11 cellular contexts compared by ENCODE assay signal in the genomic region with DNA sequence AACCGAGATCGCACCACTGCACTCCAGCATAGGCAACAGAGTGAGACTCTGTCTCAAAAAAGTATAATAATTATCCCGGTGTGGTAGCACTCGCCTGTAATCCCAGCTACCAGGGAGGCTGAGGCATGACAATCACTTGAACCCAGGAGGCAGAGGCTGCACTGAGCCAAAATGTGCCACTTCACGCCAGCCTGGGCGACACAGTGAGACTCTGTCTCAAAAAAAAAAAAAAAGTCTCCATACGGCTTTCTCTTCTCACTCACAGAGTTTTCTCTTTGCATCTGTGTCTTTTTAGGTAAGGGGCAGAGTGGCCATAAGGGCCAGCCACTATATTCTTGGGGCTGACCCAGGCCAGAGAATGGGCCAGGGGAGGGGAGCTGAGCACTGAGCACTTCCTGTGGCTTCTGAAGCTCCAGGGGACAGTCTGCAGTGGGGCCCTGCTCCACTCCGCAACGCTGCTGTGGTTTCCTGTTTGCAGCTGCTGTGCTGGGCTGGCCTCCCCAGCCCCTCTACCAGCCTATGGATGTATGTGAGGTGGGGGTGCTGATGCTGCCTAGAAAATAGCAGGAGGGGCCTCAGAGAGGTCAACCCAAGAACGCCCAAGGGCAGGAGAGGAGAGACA. TPM values are rescaled to one million over a fixed set of nuclear protein-coding genes. Genes with fewer than 3 reads are reported as not detected.
A peak's percentile ranks its signal among the peaks of the same experiment; 100 is the strongest.
DNase-seq lines count a peak whose midpoint lies in the region; ATAC-seq and TF ChIP-seq lines count a peak whose summit lies in the region.
"Had no signal": no experiment of that assay in that cellular context is flagged by ENCODE, and none has a peak within 500 bp of the region (broad histone marks: within the 10 kb centered on the region; RNA-seq: fewer than 3 reads in every experiment).

No MANE protein-coding gene starts in this region.

- peaks cover 23% of the 10 kb centered on the region for H3K4me1 ChIP-seq in DND-41 (ENCODE audit: insufficient read depth, low read length)
- H3K4me1 ChIP-seq: SJSA1 had no signal

- peak overlapping the region in 2 of 3 donors; percentile 10 to 26 for H3K27ac Mint-ChIP-seq in IgD-negative memory B cell
- peak overlapping the region; percentile 96 for H3K27ac Mint-ChIP-seq in activated CD8-positive, alpha-beta memory T cell treated with anti-CD3 and anti-CD28 coated beads, Interleukin-2, amount 10 ng/mL, durations not matched to agents 7 days and 5 days
- peak overlapping the region; percentile 43 for H3K27ac Mint-ChIP-seq in mesothelial cell of epicardium

- no peak overlapping the region; the same call in none of the 2 replicates for H2AFZ ChIP-seq in DND-41 (ENCODE audit: low read depth, low read length)

- no peaks in the 10 kb centered on the region for H3K9me3 ChIP-seq in DND-41 (ENCODE audit: insufficient read depth, low read length, severe bottlenecking)
- H3K9me3 ChIP-seq: SJSA1 had no signal

- peak; percentile 99 for ATAC-seq in DND-41 (ENCODE audit: insufficient read depth, low read depth)
- peak; percentile 89 for ATAC-seq in activated CD8-positive, alpha-beta memory T cell treated with anti-CD3 and anti-CD28 coated beads, Interleukin-2, amount 10 ng/mL, durations not matched to agents 7 days and 5 days
- no peak for ATAC-seq in HG03439 (IDR thresholded peaks at IDR 0.05; ENCODE audit: unreplicated experiment)
- ATAC-seq in GM18505 (IDR thresholded peaks at IDR 0.05; ENCODE audit: unreplicated experiment) = no peak

- peaks cover 1% of the 10 kb centered on the region for H3K36me3 Mint-ChIP-seq in IgD-negative memory B cell
- H3K36me3 Mint-ChIP-seq in activated CD8-positive, alpha-beta memory T cell treated with anti-CD3 and anti-CD28 coated beads, Interleukin-2, amount 10 ng/mL, durations not matched to agents 7 days and 5 days = peaks cover 63% of the 10 kb centered on the region
- no peaks in the 10 kb centered on the region for H3K36me3 Mint-ChIP-seq in mesothelial cell of epicardium

- no peaks in the 10 kb centered on the region for H4K20me1 ChIP-seq in DND-41 (ENCODE audit: insufficient read depth, low read length)

- no peak for TF ChIP-seq POLR2A in GM18505 (IDR thresholded peaks at IDR 0.05; ENCODE audit: borderline replicate concordance, extremely low read depth, insufficient read depth, insufficient read length)

- CTCF ChIA-PET in activated CD8-positive, alpha-beta memory T cell treated with anti-CD3 and anti-CD28 coated beads, Interleukin-2, amount 10 ng/mL, durations not matched to agents 7 days and 5 days (lab: Charles Lee) = interaction anchor here (0.6 to 5.5 kb wide), 15 partner anchors 16 to 179 kb away, joined by 3 to 22 read pairs (median 3); partner anchors contain the start of genes DSN1, RAB5IF, SLA2 and TGIF2

- H3K27me3 Mint-ChIP-seq in IgD-negative memory B cell (no peaks in the 10 kb centered on the region), mesothelial cell of epicardium (ENCODE audit: low read depth) (no peaks in the 10 kb centered on the region)
- H3K27me3 Mint-ChIP-seq in activated CD8-positive, alpha-beta memory T cell treated with anti-CD3 and anti-CD28 coated beads, Interleukin-2, amount 10 ng/mL, durations not matched to agents 7 days and 5 days = no peaks in the 10 kb centered on the region

- H3K9me3 Mint-ChIP-seq in IgD-negative memory B cell (no peaks in the 10 kb centered on the region), mesothelial cell of epicardium (no peaks in the 10 kb centered on the region)
- H3K9me3 Mint-ChIP-seq in activated CD8-positive, alpha-beta memory T cell treated with anti-CD3 and anti-CD28 coated beads, Interleukin-2, amount 10 ng/mL, durations not matched to agents 7 days and 5 days (ENCODE audit: low read depth) = no peaks in the 10 kb centered on the region

- no peak for TF ChIP-seq CTCF in DND-41 (IDR thresholded peaks at IDR 0.05; ENCODE audit: borderline replicate concordance, extremely low read depth, low read length, poor library complexity, severe bottlenecking)
- TF ChIP-seq CTCF in mesothelial cell of epicardium (IDR thresholded peaks at IDR 0.05; ENCODE audit: unreplicated experiment) = no peak

- H3K36me3 ChIP-seq in DND-41 (ENCODE audit: insufficient read depth, low read length) = no peaks in the 10 kb centered on the region
- H3K36me3 ChIP-seq: SJSA1 had no signal

- peak overlapping the region; percentile 66 for H3K27ac ChIP-seq in DND-41 (ENCODE audit: low read length)
- H3K27ac ChIP-seq: SJSA1 had no signal

- no peak overlapping the region for H3K4me3 ChIP-seq in DND-41 (ENCODE audit: low read depth in 1 of 2, low read length in 2 of 2)
- H3K4me3 ChIP-seq: SJSA1 had no signal

- H3K79me2 ChIP-seq in DND-41 (ENCODE audit: insufficient read depth, low read length) = no peaks in the 10 kb centered on the region

- H3K4me2 ChIP-seq in DND-41 (ENCODE audit: insufficient read depth, low read length) = peak overlapping the region; percentile 36

- peaks cover 6 to 7% (median 6%) of the 10 kb centered on the region in 3 donors for H3K4me1 Mint-ChIP-seq in IgD-negative memory B cell
- peaks cover 65% of the 10 kb centered on the region for H3K4me1 Mint-ChIP-seq in activated CD8-positive, alpha-beta memory T cell treated with anti-CD3 and anti-CD28 coated beads, Interleukin-2, amount 10 ng/mL, durations not matched to agents 7 days and 5 days
- H3K4me1 Mint-ChIP-seq in mesothelial cell of epicardium = no peaks in the 10 kb centered on the region

- H3K4me3 Mint-ChIP-seq in IgD-negative memory B cell (peak overlapping the region in 2 of 4 donors; percentile 52 to 87), mesothelial cell of epicardium (no peak overlapping the region)
- peak overlapping the region; percentile 64 for H3K4me3 Mint-ChIP-seq in activated CD8-positive, alpha-beta memory T cell treated with anti-CD3 and anti-CD28 coated beads, Interleukin-2, amount 10 ng/mL, durations not matched to agents 7 days and 5 days

- peak overlapping the region; percentile 7; the same call in 1 of the 2 replicates for H3K9ac ChIP-seq in DND-41 (ENCODE audit: low read depth, low read length)

- H3K27me3 ChIP-seq in DND-41 (ENCODE audit: insufficient read depth, low read length, poor library complexity) = no peaks in the 10 kb centered on the region
- H3K27me3 ChIP-seq: SJSA1 had no signal

- DNase-seq in DND-41 (peak; percentile 85), mesothelial cell of epicardium (ENCODE audit: low spot score in 2 of 2, unreplicated experiment in 2 of 2) (no peak), KG1 (lab: John Stamatoyannopoulos, UW) (no peak), mesenteric fat pad (ENCODE audit: low spot score) (no peak)
- DNase-seq in activated CD8-positive, alpha-beta memory T cell treated with anti-CD3 and anti-CD28 coated beads, Interleukin-2, amount 10 ng/mL, durations not matched to agents 7 days and 5 days = peak; percentile 83
- DNase-seq: DMS53, midbrain had no signal

RNA-seq across cellular contexts. Expression of gene SLA2, which starts 16.2 kb away (rescaled TPM):
- polyA plus RNA-seq in IgD-negative memory B cell = 0.68 TPM
- 100 to 1,000 TPM; 109 to 140 TPM for total RNA-seq in activated CD8-positive, alpha-beta memory T cell treated with anti-CD3 and anti-CD28 coated beads, Interleukin-2, amount 10 ng/mL, durations not matched to agents 7 days and 5 days
- total RNA-seq in mesothelial cell of epicardium (0.16 to 0.18 TPM (median 0.18 TPM) in 3 replicates), mesenteric fat pad (0.64 TPM)
- total RNA-seq: SJSA1 had no signal

RNA-seq across cellular contexts. Expression of gene RAB5IF, which starts 24.3 kb away (rescaled TPM):
- 126 TPM for polyA plus RNA-seq in IgD-negative memory B cell
- total RNA-seq in activated CD8-positive, alpha-beta memory T cell treated with anti-CD3 and anti-CD28 coated beads, Interleukin-2, amount 10 ng/mL, durations not matched to agents 7 days and 5 days = 100 to 1,000 TPM in 1 of 2 experiments, 10 to 100 TPM in 1; 81.8 to 115 TPM
- 37.6 to 40.7 TPM (median 40.0 TPM) in 3 replicates for total RNA-seq in mesothelial cell of epicardium
- total RNA-seq in mesenteric fat pad = 109 TPM

RNA-seq across cellular contexts. Expression of gene TGIF2, which starts 56.4 kb away (rescaled TPM):
- 36.3 TPM for polyA plus RNA-seq in IgD-negative memory B cell
- total RNA-seq in activated CD8-positive, alpha-beta memory T cell treated with anti-CD3 and anti-CD28 coated beads, Interleukin-2, amount 10 ng/mL, durations not matched to agents 7 days and 5 days = 10 to 100 TPM; 32.5 to 40.9 TPM
- total RNA-seq in mesothelial cell of epicardium (94.4 to 101 TPM (median 98.4 TPM) in 3 replicates), mesenteric fat pad (9.3 TPM)

Comparison
In these comparisons a context has a peak if more than half of its experiments do, and no peak if none do; other contexts are left out.
1. ATAC-seq: peak in DND-41 (single experiment) and activated CD8-positive, alpha-beta memory T cell treated with anti-CD3 and anti-CD28 coated beads, Interleukin-2, amount 10 ng/mL, durations not matched to agents 7 days and 5 days (single experiment); none in HG03439 (single experiment) and GM18505 (single experiment).
2. DNase-seq: peak in DND-41 (single experiment) and activated CD8-positive, alpha-beta memory T cell treated with anti-CD3 and anti-CD28 coated beads, Interleukin-2, amount 10 ng/mL, durations not matched to agents 7 days and 5 days (single experiment); none in mesothelial cell of epicardium (0 of 2), KG1 (single experiment) and mesenteric fat pad (single experiment).
3. H3K27ac Mint-ChIP-seq: peak in every context shown above with its lines; median percentile 96 in activated CD8-positive, alpha-beta memory T cell treated with anti-CD3 and anti-CD28 coated beads, Interleukin-2, amount 10 ng/mL, durations not matched to agents 7 days and 5 days; 43 in mesothelial cell of epicardium; 18 in IgD-negative memory B cell.
4. RNA of gene SLA2, which starts 16.2 kb away (total RNA-seq): 109 to 140 TPM in activated CD8-positive, alpha-beta memory T cell treated with anti-CD3 and anti-CD28 coated beads, Interleukin-2, amount 10 ng/mL, durations not matched to agents 7 days and 5 days; 0.64 TPM in mesenteric fat pad (single experiment) and 0.16 to 0.18 TPM in mesothelial cell of epicardium; every median in the first group is over 10 times any median in the second.